20 cellular contexts compared by ENCODE assay signal in the genomic region with DNA sequence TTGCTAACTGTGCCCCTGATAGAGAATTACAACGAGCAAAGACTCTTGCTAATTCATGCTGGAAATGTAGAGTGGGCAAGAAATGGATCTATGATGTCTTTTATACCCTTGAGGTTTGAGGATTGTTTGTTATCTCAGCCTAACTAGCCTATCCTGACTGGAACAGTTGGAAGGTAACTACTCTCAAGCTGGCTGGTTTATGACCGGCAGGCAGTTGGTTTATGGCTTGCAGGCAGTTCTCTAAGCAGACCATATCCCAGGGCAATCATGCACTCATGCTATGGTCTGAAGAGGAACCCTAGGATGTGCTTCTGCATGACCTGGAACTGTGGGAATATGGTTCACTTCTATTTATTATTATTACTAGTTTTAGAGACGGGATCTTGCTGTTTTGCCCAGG. TPM values are rescaled to one million over a fixed set of nuclear protein-coding genes. Genes with fewer than 3 reads are reported as not detected.
DNase-seq lines count a peak whose midpoint lies in the region; ATAC-seq, FAIRE-seq and TF ChIP-seq lines count a peak whose summit lies in the region.
"Had no signal": no experiment of that assay in that cellular context is flagged by ENCODE, and none has a peak within 500 bp of the region (broad histone marks: within the 10 kb centered on the region; RNA-seq: fewer than 3 reads in every experiment).

No MANE protein-coding gene starts in this region.

- H3K9me3 ChIP-seq in A549, result no peaks in the 10 kb centered on the region
- H3K9me3 ChIP-seq in transverse colon, result no peaks in the 10 kb centered on the region
- H3K9me3 ChIP-seq: BLaER1 treated with 17β-estradiol and CSF1 and Interleukin-3, amounts not matched to agents 10 nM and 100 nM; Caco-2 had no signal

- TF ChIP-seq CTCF in A549 (IDR thresholded peaks at IDR 0.05) (no peak), transverse colon (IDR thresholded peaks at IDR 0.05) (no peak)

- TF ChIP-seq POLR2A in A549 (IDR thresholded peaks at IDR 0.05; ENCODE audit: low read length), result no peak
- no peak for TF ChIP-seq POLR2A in transverse colon (IDR thresholded peaks at IDR 0.05)

- DNase-seq in A549 (ENCODE audit: low read depth in 1 of 2, low spot score in 1 of 2) (no peak), left colon (peak in 1 of 2 donors; percentile 13), transverse colon (peak; percentile 24), GDM1 (lab: John Stamatoyannopoulos, UW) (no peak)
- DNase-seq: AML-193; Caco-2; Calu3; CD4-positive, alpha-beta T cell; CD8-positive, alpha-beta T cell; DMS79 treated with DMSO at 0.1 percent for 48 hours had no signal

- H3K27me3 ChIP-seq in transverse colon, result no peaks in the 10 kb centered on the region
- H3K27me3 ChIP-seq: BLaER1 treated with 17β-estradiol and CSF1 and Interleukin-3, amounts not matched to agents 10 nM and 100 nM had no signal

- CTCF ChIA-PET in A549 (lab: Yijun Ruan, JAX), result interaction anchor here (1.4 to 1.7 kb wide), 2 partner anchors 12 to 99 kb away, joined by 3 to 6 read pairs; no protein-coding TSS in a partner anchor

- TF ChIP-seq EP300 in A549 (IDR thresholded peaks at IDR 0.05) (no peak), transverse colon (IDR thresholded peaks at IDR 0.05; ENCODE audit: low read depth) (no peak)

- no peak for TF ChIP-seq RAD21 in A549 (conservative IDR thresholded peaks at IDR 0.05 in 1 of 2, IDR thresholded peaks at IDR 0.05 in 1 of 2)

- H3K27ac ChIP-seq in A549, result no peak overlapping the region
- no peak overlapping the region for H3K27ac ChIP-seq in transverse colon
- H3K27ac ChIP-seq: 22Rv1; BLaER1 treated with 17β-estradiol and CSF1 and Interleukin-3, amounts not matched to agents 10 nM and 100 nM; C4-2B had no signal

- H3K4me1 ChIP-seq in A549 (no peaks in the 10 kb centered on the region), transverse colon (no peaks in the 10 kb centered on the region)
- H3K4me1 ChIP-seq: BLaER1 treated with 17β-estradiol and CSF1 and Interleukin-3, amounts not matched to agents 10 nM and 100 nM had no signal

- POLR2A ChIA-PET in A549 (lab: Yijun Ruan, JAX), result no interaction called here

- no peak overlapping the region for H3K4me2 ChIP-seq in A549
- H3K4me2 ChIP-seq: BLaER1 treated with 17β-estradiol and CSF1 and Interleukin-3, amounts not matched to agents 10 nM and 100 nM had no signal

- in situ Hi-C loops in transverse colon (cut with MboI; ENCODE audit: low pct_ligation_motif_present in 1 of 4, low pct_unique_long_range_greater_than_20kb in 1 of 4, low sequenced_read_pairs in 3 of 4), result no loop called here

- no peaks in the 10 kb centered on the region for H3K36me3 ChIP-seq in transverse colon
- H3K36me3 ChIP-seq: BLaER1 treated with 17β-estradiol and CSF1 and Interleukin-3, amounts not matched to agents 10 nM and 100 nM had no signal

- no peak for FAIRE-seq in A549 (lab: Jason Lieb, UNC)
- FAIRE-seq: A204.1, D721Med, G401.6, GM12878, GM12892, GM18507 had no signal

- intact Hi-C loops in left colon (cut with DNase I, micrococcal nuclease) (no loop called here), transverse colon (cut with DNase I; ENCODE audit: low total_unique reads) (no loop called here)

- H3K4me3 ChIP-seq in A549, result no peak overlapping the region
- H3K4me3 ChIP-seq in transverse colon, result no peak overlapping the region
- H3K4me3 ChIP-seq: BLaER1 treated with 17β-estradiol and CSF1 and Interleukin-3, amounts not matched to agents 10 nM and 100 nM; GM12878 had no signal

- WGBS in A549 (ENCODE audit: missing lambda C conversion rate), result 45% methylated on average over 3 of the region's 3 CpGs
- 77 to 94% methylated on average over 2 to 3 of the region's 3 CpGs for WGBS in transverse colon (ENCODE audit: low coverage in 1 of 2), 2 donors

- ATAC-seq in A549 (peak; percentile 19; a peak in 1 of 6 replicates), left colon (peak; percentile 97), GM21723 (IDR thresholded peaks at IDR 0.05; ENCODE audit: unreplicated experiment) (no peak)
- ATAC-seq: CD8-positive, alpha-beta T cell; GM12878 had no signal

TF ChIP-seq in A549, 52 proteins besides CTCF, POLR2A, EP300 and RAD21:
- TF ChIP-seq NR3C1 (IDR thresholded peaks at IDR 0.05) (no peak), PBX3 (IDR thresholded peaks at IDR 0.05) (no peak), E2F6 (IDR thresholded peaks at IDR 0.05; ENCODE audit: borderline replicate concordance, low read depth) (no peak), HOXA7 (CRISPR knock-in tag; IDR thresholded peaks at IDR 0.05) (no peak), HMGXB4 (CRISPR knock-in tag; IDR thresholded peaks at IDR 0.05; ENCODE audit: borderline replicate concordance) (no peak), NPAS2 (CRISPR knock-in tag; IDR thresholded peaks at IDR 0.05; ENCODE audit: borderline replicate concordance) (no peak), RARB (CRISPR knock-in tag; IDR thresholded peaks at IDR 0.05) (no peak), EHMT2 (IDR thresholded peaks at IDR 0.05; ENCODE audit: low read depth) (no peak), ZNF302 (CRISPR knock-in tag; IDR thresholded peaks at IDR 0.05) (no peak), TP53 (CRISPR knock-in tag; IDR thresholded peaks at IDR 0.05) (no peak), JUNB (IDR thresholded peaks at IDR 0.05) (no peak), ESRRA (IDR thresholded peaks at IDR 0.05; ENCODE audit: borderline replicate concordance, low read length) (no peak), PHF8 (IDR thresholded peaks at IDR 0.05; ENCODE audit: borderline replicate concordance, low read depth) (no peak), JUN (IDR thresholded peaks at IDR 0.05) (no peak), MAFK (IDR thresholded peaks at IDR 0.05; ENCODE audit: partially characterized antibody) (no peak), FOSL2 (IDR thresholded peaks at IDR 0.05) (no peak), FOSL2 (CRISPR knock-in tag; IDR thresholded peaks at IDR 0.05) (no peak)
- TF ChIP-seq, protein P1, sequence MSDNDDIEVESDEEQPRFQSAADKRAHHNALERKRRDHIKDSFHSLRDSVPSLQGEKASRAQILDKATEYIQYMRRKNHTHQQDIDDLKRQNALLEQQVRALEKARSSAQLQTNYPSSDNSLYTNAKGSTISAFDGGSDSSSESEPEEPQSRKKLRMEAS (IDR thresholded peaks at IDR 0.05), result no peak

RNA-seq across cellular contexts. Expression of gene LYRM1, which starts 49.1 kb away (rescaled TPM):
- polyA plus RNA-seq in A549 (2011; rRNA removed) (37.8 and 44.0 TPM in 2 replicates), A549 (2017; fragmentation: RNase III; extraction: RNeasy Plus Mini Kit Qiagen cat#74134 plus additional on column Dnase treatment) (38.6 to 48.8 TPM (median 40.6 TPM) in 3 replicates)
- 16.6 and 17.7 TPM in 2 replicates for polyA plus RNA-seq in A549 (2012; cell fraction: cytosol; rRNA removed)
- polyA plus RNA-seq in A549 (2012; cell fraction: nucleus; rRNA removed), result 3.8 and 6.5 TPM in 2 replicates
- polyA minus RNA-seq in A549 (2011; rRNA and poly(A)+ RNA removed), result 9.4 and 12.8 TPM in 2 replicates
- total RNA-seq in left colon (10 to 100 TPM; 11.7 to 20.1 TPM), transverse colon (10 to 100 TPM in 3 of 4 donors, 1 to 10 TPM in 1; 7.9 to 74.6 (median 27.5) TPM)

RNA-seq across cellular contexts. Expression of gene DCUN1D3, which starts 49.5 kb away (rescaled TPM):
- polyA plus RNA-seq in A549 (2011; rRNA removed) (7.2 and 7.5 TPM in 2 replicates), A549 (2017; fragmentation: RNase III; extraction: RNeasy Plus Mini Kit Qiagen cat#74134 plus additional on column Dnase treatment) (5.2 to 5.9 TPM (median 5.9 TPM) in 3 replicates)
- 2.1 and 2.3 TPM in 2 replicates for polyA plus RNA-seq in A549 (2012; cell fraction: cytosol; rRNA removed)
- 2.0 and 3.5 TPM in 2 replicates for polyA plus RNA-seq in A549 (2012; cell fraction: nucleus; rRNA removed)
- polyA minus RNA-seq in A549 (2011; rRNA and poly(A)+ RNA removed), result 16.4 and 17.8 TPM in 2 replicates
- total RNA-seq in left colon (10 to 100 TPM; 12.4 to 14.0 TPM), transverse colon (10 to 100 TPM in 2 of 4 donors, 1 to 10 TPM in 2; 5.6 to 47.6 (median 10.5) TPM)
